ENCODE assay signal across 22 cellular contexts in genomic region chr6:37840143-37840939, GRCh38. TPM values are rescaled to one million over a fixed set of nuclear protein-coding genes. Genes with fewer than 3 reads are reported as not detected.
DNase-seq lines count a peak whose midpoint lies in the region; ATAC-seq, FAIRE-seq and TF ChIP-seq lines count a peak whose summit lies in the region.
"Had no signal": no experiment of that assay in that cellular context is flagged by ENCODE, and none has a peak within 500 bp of the region (broad histone marks: within the 10 kb centered on the region; RNA-seq: fewer than 3 reads in every experiment).

No MANE protein-coding gene starts in this region.

- no peak overlapping the region for H2BK5ac ChIP-seq in mesenchymal stem cell (ENCODE audit: low read depth, low read length, poor library complexity, severe bottlenecking)

- no peak overlapping the region for H3K23ac ChIP-seq in mesenchymal stem cell (ENCODE audit: low read length in 2 of 2)

- no peak for DNase-seq in HepG2 (ENCODE audit: low spot score)
- no peak for DNase-seq in right lobe of liver
- DNase-seq in chondrocyte (ENCODE audit: low spot score) = no peak
- no peak for DNase-seq in stimulated activated naive B cell treated with anti-CD40 and anti-IgM and Interleukin-4, amounts not matched to agents 10 μg/mL and 1 μg/mL and 100 μg/mL, for 72 hours
- no peak for DNase-seq in uterus
- DNase-seq in T-helper 9 cell = no peak
- no peak for DNase-seq in mesenchymal stem cell
- DNase-seq: activated CD4-positive, alpha-beta T cell treated with anti-CD3 and anti-CD28 coated beads, Interleukin-2, amount 50 U/mL, for 1 hour; activated T-cell treated with anti-CD3 and anti-CD28 coated beads for 4 hours; body of pancreas; naive thymus-derived CD8-positive, alpha-beta T cell; NCI-H187; stimulated activated naive CD4-positive, alpha-beta T cell treated with Interleukin-2 at 50 U/mL for 16 hours; SW 1271 had no signal

- TF ChIP-seq POLR2A in HepG2 (IDR thresholded peaks at IDR 0.05; ENCODE audit: insufficient read depth in 1 of 2, low read depth in 2 of 2, low read length in 2 of 2) (no peak), right lobe of liver (IDR thresholded peaks at IDR 0.05) (no peak), uterus (IDR thresholded peaks at IDR 0.05) (no peak)

- ATAC-seq in HepG2 = no peak
- ATAC-seq in right lobe of liver = no peak
- ATAC-seq in stimulated activated naive B cell treated with anti-CD40 and anti-IgM and Interleukin-4, amounts not matched to agents 10 μg/mL and 1 μg/mL and 100 μg/mL, for 72 hours (replicated peaks) = no peak
- ATAC-seq: body of pancreas; naive thymus-derived CD8-positive, alpha-beta T cell; Right ventricle myocardium inferior had no signal

- peaks cover 59% of the 10 kb centered on the region for H3K4me1 Mint-ChIP-seq in chondrocyte (ENCODE audit: low read depth)
- H3K4me1 Mint-ChIP-seq in stimulated activated naive B cell treated with anti-CD40 and anti-IgM and Interleukin-4, amounts not matched to agents 10 μg/mL and 1 μg/mL and 100 μg/mL, for 72 hours = peaks cover 25 to 61% of the 10 kb centered on the region in 2 donors

- no peak overlapping the region for H2AFZ ChIP-seq in HepG2 (ENCODE audit: low read length)
- no peak overlapping the region for H2AFZ ChIP-seq in KMS-11 (ENCODE audit: low read depth)
- H2AFZ ChIP-seq in mesenchymal stem cell (ENCODE audit: low read depth, low read length) = no peak overlapping the region

- H2BK120ac ChIP-seq in mesenchymal stem cell (ENCODE audit: low read depth, low read length) = no peak overlapping the region

- TF ChIP-seq CTCF in HepG2 (CRISPR knock-in tag; IDR thresholded peaks at IDR 0.05) (no peak), right lobe of liver (IDR thresholded peaks at IDR 0.05) (no peak), KMS-11 (conservative IDR thresholded peaks at IDR 0.05; ENCODE audit: low read depth, low read length) (no peak), chondrocyte (IDR thresholded peaks at IDR 0.05) (no peak), uterus (IDR thresholded peaks at IDR 0.05) (no peak)

- H3K9me3 ChIP-seq in HepG2 (ENCODE audit: low read length) = no peaks in the 10 kb centered on the region
- H3K9me3 ChIP-seq in right lobe of liver = no peaks in the 10 kb centered on the region
- no peaks in the 10 kb centered on the region for H3K9me3 ChIP-seq in uterus
- no peaks in the 10 kb centered on the region for H3K9me3 ChIP-seq in mesenchymal stem cell (ENCODE audit: control insufficient read depth, low read length)
- H3K9me3 ChIP-seq: body of pancreas, HAP-1 had no signal

- H4K8ac ChIP-seq in mesenchymal stem cell (ENCODE audit: low read length) = no peak overlapping the region

- peak overlapping the region; percentile 84 for H3K27ac Mint-ChIP-seq in chondrocyte (ENCODE audit: unreplicated experiment)
- peak overlapping the region; percentile 42 for H3K27ac Mint-ChIP-seq in stimulated activated naive B cell treated with anti-CD40 and anti-IgM and Interleukin-4, amounts not matched to agents 10 μg/mL and 1 μg/mL and 100 μg/mL, for 72 hours
- H3K27ac Mint-ChIP-seq: IgD-negative memory B cell, type B pancreatic cell had no signal

- H2BK12ac ChIP-seq in mesenchymal stem cell (ENCODE audit: low read length in 2 of 2) = no peak overlapping the region

- no peaks in the 10 kb centered on the region for H3K79me1 ChIP-seq in mesenchymal stem cell (replicated peaks; ENCODE audit: low read length, poor library complexity, severe bottlenecking)

- peaks cover 0 to 8% of the 10 kb centered on the region in 2 experiments; a peak in 4 of 5 replicates for H3K36me3 ChIP-seq in HepG2 (replicated peaks in 1 of 2; ENCODE audit: control insufficient read depth in 1 of 2, insufficient read depth in 2 of 2, low read length in 2 of 2)
- no peaks in the 10 kb centered on the region for H3K36me3 ChIP-seq in right lobe of liver
- H3K36me3 ChIP-seq in KMS-11 (ENCODE audit: insufficient read depth) = no peaks in the 10 kb centered on the region
- no peaks in the 10 kb centered on the region for H3K36me3 ChIP-seq in uterus
- peaks cover 0 to 13% of the 10 kb centered on the region in 2 experiments for H3K36me3 ChIP-seq in mesenchymal stem cell (ENCODE audit: control insufficient read depth in 1 of 2, insufficient read depth in 2 of 2, low read depth in 1 of 2, low read length in 2 of 2)

- intact Hi-C loops in HepG2 (cut with micrococcal nuclease; ENCODE audit: unreplicated experiment) (no loop called here), right lobe of liver (cut with DNase I) (no loop called here), uterus (cut with DNase I; ENCODE audit: low total_unique reads) (no loop called here)

- H3K9me3 Mint-ChIP-seq in chondrocyte (ENCODE audit: low read depth) = peaks cover 2% of the 10 kb centered on the region
- peaks cover 0 to 3% of the 10 kb centered on the region in 2 donors for H3K9me3 Mint-ChIP-seq in stimulated activated naive B cell treated with anti-CD40 and anti-IgM and Interleukin-4, amounts not matched to agents 10 μg/mL and 1 μg/mL and 100 μg/mL, for 72 hours
- H3K9me3 Mint-ChIP-seq: activated naive CD4-positive, alpha-beta T cell treated with anti-CD3 and anti-CD28 coated beads, Interleukin-2, amount 50 U/mL, for 24 hours; IgD-negative memory B cell; naive thymus-derived CD8-positive, alpha-beta T cell; type B pancreatic cell had no signal

- no peak overlapping the region for H2AK5ac ChIP-seq in mesenchymal stem cell (ENCODE audit: low read length, severe bottlenecking)

- H3K4ac ChIP-seq in mesenchymal stem cell (ENCODE audit: low read depth in 1 of 2, low read length in 2 of 2) = no peak overlapping the region

- no peak overlapping the region for H3K14ac ChIP-seq in mesenchymal stem cell (ENCODE audit: low read length in 2 of 2)

- FAIRE-seq in HepG2 (lab: Jason Lieb, UNC) = no peak
- FAIRE-seq: endometrium had no signal

- no peak overlapping the region for H3K4me2 ChIP-seq in HepG2 (ENCODE audit: low read depth, low read length)
- peak overlapping the region; percentile 57; the same call in 1 of the 2 replicates for H3K4me2 ChIP-seq in KMS-11
- no peak overlapping the region for H3K4me2 ChIP-seq in mesenchymal stem cell (ENCODE audit: low read length, poor library complexity, severe bottlenecking)

- H4K91ac ChIP-seq in mesenchymal stem cell (ENCODE audit: low read length) = no peak overlapping the region

- no peak overlapping the region for H3K9ac ChIP-seq in HepG2 (ENCODE audit: insufficient read depth, low read depth, low read length)
- no peak overlapping the region for H3K9ac ChIP-seq in KMS-11
- no peak overlapping the region for H3K9ac ChIP-seq in mesenchymal stem cell (ENCODE audit: low read length)

- no peak for TF ChIP-seq RAD21 in HepG2 (CRISPR knock-in tag; IDR thresholded peaks at IDR 0.05)

- no peak overlapping the region for H2BK15ac ChIP-seq in mesenchymal stem cell (ENCODE audit: low read depth, poor library complexity, severe bottlenecking)

- POLR2A ChIA-PET in HepG2 (lab: Yijun Ruan, JAX) = interaction anchor here (1.5 kb wide), 1 partner anchor 21 kb away, joined by 9 read pairs; the partner anchor contains the start of gene ZFAND3

- WGBS in HepG2 (ENCODE audit: low lambda C conversion rate) = 98% methylated on average over 8 of the region's 8 CpGs
- 83% methylated on average over 8 of the region's 8 CpGs for WGBS in right lobe of liver (ENCODE audit: insufficient coverage, low coverage, low lambda C conversion rate, missing lambda C conversion rate)
- WGBS in mesenchymal stem cell = 100% methylated on average over 7 of the region's 8 CpGs

- H3K18ac ChIP-seq in mesenchymal stem cell (ENCODE audit: low read depth in 1 of 2, low read length in 2 of 2) = no peak overlapping the region

- peaks cover 18% of the 10 kb centered on the region for H4K20me1 ChIP-seq in HepG2 (ENCODE audit: insufficient read depth, low read length)
- 0 out of 2 replicates have a peak, but pooled peaks cover 3% of the 10 kb centered on the region for H4K20me1 ChIP-seq in KMS-11 (ENCODE audit: insufficient read depth)

- CTCF ChIA-PET in HepG2 (lab: Yijun Ruan, JAX; ENCODE audit: low intra/inter-chr PET ratio, low total read pairs) = no interaction called here

- in situ Hi-C loops in HepG2 (cut with HindIII; ENCODE audit: extremely low pct_ligation_motif_present, low pct_unique_long_range_greater_than_20kb) = no loop called here

- H3K4me3 ChIP-seq in HepG2 (replicated peaks in 1 of 3; ENCODE audit: insufficient read depth in 1 of 3, low read depth in 2 of 3, low read length in 3 of 3) = no peak overlapping the region
- no peak overlapping the region for H3K4me3 ChIP-seq in right lobe of liver
- no peak overlapping the region for H3K4me3 ChIP-seq in KMS-11 (IDR thresholded peaks at IDR 0.05; ENCODE audit: insufficient read depth, low read depth, low read length)
- H3K4me3 ChIP-seq in uterus = no peak overlapping the region
- H3K4me3 ChIP-seq in mesenchymal stem cell (ENCODE audit: insufficient read depth in 1 of 2, low read depth in 1 of 2, low read length in 2 of 2) = no peak overlapping the region
- H3K4me3 ChIP-seq: body of pancreas, coronary artery, HAP-1 had no signal

- no TSS peak for BruUV-seq in HepG2 (replicated peaks; lab: Mats Ljungman, UMichigan)

- no peaks in the 10 kb centered on the region for H3K36me3 Mint-ChIP-seq in chondrocyte (ENCODE audit: low read depth)
- peaks cover 15 to 29% of the 10 kb centered on the region in 2 donors for H3K36me3 Mint-ChIP-seq in stimulated activated naive B cell treated with anti-CD40 and anti-IgM and Interleukin-4, amounts not matched to agents 10 μg/mL and 1 μg/mL and 100 μg/mL, for 72 hours
- H3K36me3 Mint-ChIP-seq: IgD-negative memory B cell had no signal

- TF ChIP-seq EP300 in HepG2 (IDR thresholded peaks at IDR 0.05; ENCODE audit: low read depth in 2 of 2, low read length in 2 of 2) (no peak), HepG2 (CRISPR knock-in tag; IDR thresholded peaks at IDR 0.05; ENCODE audit: borderline replicate concordance) (no peak)

- H3K27ac ChIP-seq in HepG2 (ENCODE audit: extremely low read length, insufficient read depth, low read length) = no peak overlapping the region
- no peak overlapping the region for H3K27ac ChIP-seq in right lobe of liver
- peak overlapping the region; percentile 37; the same call in 1 of the 2 replicates for H3K27ac ChIP-seq in KMS-11
- no peak overlapping the region for H3K27ac ChIP-seq in uterus
- no peak overlapping the region for H3K27ac ChIP-seq in mesenchymal stem cell (ENCODE audit: low read length, poor library complexity, severe bottlenecking)
- H3K27ac ChIP-seq: body of pancreas, coronary artery had no signal

- H3K79me2 ChIP-seq in HepG2 (ENCODE audit: insufficient read depth, low read length) = peaks cover 77% of the 10 kb centered on the region
- H3K79me2 ChIP-seq in KMS-11 (ENCODE audit: insufficient read depth, low read depth) = peaks cover 44% of the 10 kb centered on the region

- peaks cover 44% of the 10 kb centered on the region for H3K4me1 ChIP-seq in HepG2 (ENCODE audit: insufficient read depth, low read length)
- peaks cover 0 to 47% (median 15%) of the 10 kb centered on the region in 4 donors for H3K4me1 ChIP-seq in right lobe of liver
- peaks cover 34% of the 10 kb centered on the region for H3K4me1 ChIP-seq in KMS-11 (ENCODE audit: low read depth, poor library complexity, severe bottlenecking)
- no peaks in the 10 kb centered on the region for H3K4me1 ChIP-seq in uterus
- peaks cover 5% of the 10 kb centered on the region for H3K4me1 ChIP-seq in mesenchymal stem cell (ENCODE audit: control insufficient read depth, insufficient read depth, low read depth, low read length)
- H3K4me1 ChIP-seq: HAP-1 had no signal

- no peaks in the 10 kb centered on the region for H3K27me3 Mint-ChIP-seq in chondrocyte (ENCODE audit: low read depth)
- no peaks in the 10 kb centered on the region for H3K27me3 Mint-ChIP-seq in stimulated activated naive B cell treated with anti-CD40 and anti-IgM and Interleukin-4, amounts not matched to agents 10 μg/mL and 1 μg/mL and 100 μg/mL, for 72 hours
- H3K27me3 Mint-ChIP-seq: activated naive CD4-positive, alpha-beta T cell treated with anti-CD3 and anti-CD28 coated beads, Interleukin-2, amount 50 U/mL, for 24 hours; IgD-negative memory B cell; naive thymus-derived CD8-positive, alpha-beta T cell; type B pancreatic cell had no signal

- H3K4me3 Mint-ChIP-seq in chondrocyte (ENCODE audit: unreplicated experiment) = no peak overlapping the region
- H3K4me3 Mint-ChIP-seq in stimulated activated naive B cell treated with anti-CD40 and anti-IgM and Interleukin-4, amounts not matched to agents 10 μg/mL and 1 μg/mL and 100 μg/mL, for 72 hours = no peak overlapping the region
- H3K4me3 Mint-ChIP-seq: activated naive CD4-positive, alpha-beta T cell treated with anti-CD3 and anti-CD28 coated beads, Interleukin-2, amount 50 U/mL, for 24 hours; type B pancreatic cell had no signal

- H3K27me3 ChIP-seq in HepG2 (ENCODE audit: control insufficient read depth in 1 of 2, insufficient read depth in 2 of 2, low read length in 2 of 2) (no peaks in the 10 kb centered on the region), right lobe of liver (no peaks in the 10 kb centered on the region), KMS-11 (ENCODE audit: insufficient read depth, low read depth) (no peaks in the 10 kb centered on the region), uterus (no peaks in the 10 kb centered on the region), mesenchymal stem cell (ENCODE audit: control insufficient read depth in 1 of 2, insufficient read depth in 1 of 2, low read length in 2 of 2) (no peaks in the 10 kb centered on the region)
- H3K27me3 ChIP-seq: body of pancreas had no signal

RNA-seq across cellular contexts. Expression of gene ZFAND3, which starts 20.8 kb away (rescaled TPM):
- total RNA-seq in HepG2 (2016; rRNA removed; fragmentation: Illumina TruSeq; extraction: Trizol) = 16.4 and 18.9 TPM in 2 replicates
- 5.8 and 9.0 TPM in 2 replicates for total RNA-seq in HepG2 (2016; cell fraction: cytosol; rRNA removed; fragmentation: Illumina TruSeq; extraction: Trizol; ENCODE audit: low read depth)
- total RNA-seq in HepG2 (2016; cell fraction: insoluble cytoplasmic fraction; rRNA removed; fragmentation: Illumina TruSeq; extraction: Trizol) = 14.6 and 17.0 TPM in 2 replicates
- 18.4 and 18.8 TPM in 2 replicates for total RNA-seq in HepG2 (2016; cell fraction: membrane; rRNA removed; fragmentation: Illumina TruSeq; extraction: Trizol)
- total RNA-seq in HepG2 (2016; cell fraction: nucleus; rRNA removed; fragmentation: Illumina TruSeq; extraction: Trizol) = 15.4 and 17.1 TPM in 2 replicates
- polyA plus RNA-seq in HepG2 (2011; rRNA removed) = 17.1 and 18.6 TPM in 2 replicates
- 16.2 and 21.9 TPM in 2 replicates for polyA plus RNA-seq in HepG2 (2011; cell fraction: cytosol; rRNA removed)
- 10.7 and 11.5 TPM in 2 replicates for polyA plus RNA-seq in HepG2 (2011; cell fraction: nucleus; rRNA removed)
- polyA plus RNA-seq in HepG2 (2012) = 101 and 105 TPM in 2 replicates
- polyA plus RNA-seq in HepG2 (2016; cell fraction: cytosol; fragmentation: Illumina TruSeq; extraction: Trizol; ENCODE audit: low read depth) = 25.4 and 26.8 TPM in 2 replicates
- 56.7 and 68.8 TPM in 2 replicates for polyA plus RNA-seq in HepG2 (2016; cell fraction: insoluble cytoplasmic fraction; fragmentation: Illumina TruSeq; extraction: Trizol; ENCODE audit: low read depth)
- 36.3 and 43.5 TPM in 2 replicates for polyA plus RNA-seq in HepG2 (2016; cell fraction: membrane; fragmentation: Illumina TruSeq; extraction: Trizol; ENCODE audit: low read depth)
- 49.1 and 59.9 TPM in 2 replicates for polyA plus RNA-seq in HepG2 (2016; cell fraction: nucleus; fragmentation: Illumina TruSeq; extraction: Trizol; ENCODE audit: insufficient read depth, low read depth)
- polyA minus RNA-seq in HepG2 (2011; rRNA and poly(A)+ RNA removed; ENCODE audit: low replicate concordance) = 8.2 and 21.8 TPM in 2 replicates
- 18.6 and 29.8 TPM in 2 replicates for polyA minus RNA-seq in HepG2 (2011; cell fraction: cytosol; rRNA and poly(A)+ RNA removed)
- polyA minus RNA-seq in HepG2 (2011; cell fraction: nucleus; rRNA and poly(A)+ RNA removed) = 20.0 and 35.3 TPM in 2 replicates
- 10 to 100 TPM; 43.1 to 66.5 (median 53.2) TPM for total RNA-seq in right lobe of liver
- 62.8 to 99.6 TPM (median 98.5 TPM) in 3 replicates for total RNA-seq in chondrocyte
- 10 to 100 TPM in 3 of 4 donors, 1 to 10 TPM in 1; 5.0 to 81.9 (median 54.6) TPM for total RNA-seq in uterus
- 84.2 TPM for polyA plus RNA-seq in mesenchymal stem cell (2013, experiment 1 of 2)
- polyA plus RNA-seq in mesenchymal stem cell (2013, experiment 2 of 2) = 86.1 TPM
